Comparison of ENCODE assay signal across 20 cellular contexts in genomic region chr11:69126286-69126685, GRCh38. TPM values are rescaled to one million over a fixed set of nuclear protein-coding genes. Genes with fewer than 3 reads are reported as not detected.
DNase-seq lines count a peak whose midpoint lies in the region; ATAC-seq and TF ChIP-seq lines count a peak whose summit lies in the region.
"Had no signal": no experiment of that assay in that cellular context is flagged by ENCODE, and none has a peak within 500 bp of the region (broad histone marks: within the 10 kb centered on the region; RNA-seq: fewer than 3 reads in every experiment).

No MANE protein-coding gene starts in this region.

- no peak overlapping the region for H4K8ac ChIP-seq in IMR-90 (ENCODE audit: low read depth in 2 of 2, low read length in 2 of 2)

- CTCF ChIA-PET in IMR-90 (lab: Yijun Ruan, JAX) = no interaction called here

- H3K9ac ChIP-seq in IMR-90 (ENCODE audit: low read depth, low read length) = no peak overlapping the region
- H3K9ac ChIP-seq: BLaER1 treated with 17β-estradiol and CSF1 and Interleukin-3, amounts not matched to agents 10 nM and 100 nM had no signal

- H4K91ac ChIP-seq in IMR-90 (ENCODE audit: insufficient read depth, low read depth, low read length) = no peak overlapping the region

- TF ChIP-seq CTCF in IMR-90 (conservative IDR thresholded peaks at IDR 0.05; ENCODE audit: low read depth, low read length) = no peak
- no peak for TF ChIP-seq CTCF in osteoblast (IDR thresholded peaks at IDR 0.05; ENCODE audit: extremely low read depth, low read depth, low read length)

- H3K36me3 ChIP-seq in IMR-90 (ENCODE audit: control insufficient read depth, insufficient read depth, low read length) = no peaks in the 10 kb centered on the region
- no peaks in the 10 kb centered on the region for H3K36me3 ChIP-seq in osteoblast (ENCODE audit: insufficient read depth, low read length)
- H3K36me3 ChIP-seq: BLaER1 treated with 17β-estradiol and CSF1 and Interleukin-3, amounts not matched to agents 10 nM and 100 nM had no signal

- no peaks in the 10 kb centered on the region; the same call in 1 of the 2 replicates for H3K9me3 ChIP-seq in IMR-90 (ENCODE audit: control insufficient read depth, insufficient read depth, low read length)
- peaks cover 6% of the 10 kb centered on the region for H3K9me3 ChIP-seq in osteoblast (ENCODE audit: low read depth, low read length)

- no peak overlapping the region for H2BK20ac ChIP-seq in IMR-90 (ENCODE audit: low read depth, low read length)

- H4K20me1 ChIP-seq in IMR-90 (ENCODE audit: insufficient read depth, low read length) (no peaks in the 10 kb centered on the region), osteoblast (ENCODE audit: insufficient read depth, low read length) (no peaks in the 10 kb centered on the region)

- no peak for ATAC-seq in IMR-90 (ENCODE audit: low read depth)
- no peak for ATAC-seq in HG03571 (IDR thresholded peaks at IDR 0.05; ENCODE audit: unreplicated experiment)
- ATAC-seq: GM12878, GM23338 had no signal

- no peak overlapping the region for H2BK5ac ChIP-seq in IMR-90 (ENCODE audit: low read depth, low read length, poor library complexity, severe bottlenecking)

- POLR2A ChIA-PET in IMR-90 (lab: Charles Lee; ENCODE audit: unreplicated experiment) = no interaction called here

- WGBS in IMR-90 (ENCODE audit: extremely low coverage in 2 of 2, insufficient read length in 1 of 2), 2 experiments = 96% methylated on average over 5 of the region's 12 CpGs; no CpG with 5 or more reads in 1 of the 2 experiments

- peak; percentile 73 for DNase-seq in G401 (ENCODE audit: low spot score)
- DNase-seq in IMR-90 = no peak
- DNase-seq in ecto neural progenitor cell (ENCODE audit: low spot score) = peak; percentile 42
- peak; percentile 48 for DNase-seq in osteoblast (ENCODE audit: insufficient read length, low spot score, missing footprints)
- DNase-seq in NK-92 (lab: John Stamatoyannopoulos, UW; ENCODE audit: unreplicated experiment) = no peak
- no peak for DNase-seq in CD1c-positive myeloid dendritic cell (ENCODE audit: extremely low spot score)
- DNase-seq: COR-L47; HFFc6; NCI-H1417; NCI-H2029 treated with DMSO at 0.1 percent for 48 hours; NCI-H2227 treated with DMSO at 0.1 percent for 48 hours; NCI-H526 treated with DMSO at 0.1 percent for 48 hours; NK-92 treated with Interleukin-12 subunit alpha and Interleukin-12 subunit beta, amount 100 ng/mL, for 24 hours; OCI-M1; T-helper 1 cell had no signal

- BruUV-seq in IMR-90 (replicated peaks; lab: Mats Ljungman, UMichigan) = no TSS peak

- intact Hi-C loops in IMR-90 (cut with micrococcal nuclease) = no loop called here

- H3K14ac ChIP-seq in IMR-90 (replicated peaks; ENCODE audit: low read depth, low read length) = no peak overlapping the region

- H2AFZ ChIP-seq in IMR-90 (replicated peaks; ENCODE audit: low read length, poor library complexity) (peak overlapping the region; percentile 3), osteoblast (ENCODE audit: low read length) (no peak overlapping the region)
- H2AFZ ChIP-seq: GM23338 had no signal

- H3K9me1 ChIP-seq in IMR-90 (ENCODE audit: insufficient read depth, low read length) = peaks cover 11% of the 10 kb centered on the region; the same call in 1 of the 2 replicates

- H2BK120ac ChIP-seq in IMR-90 (ENCODE audit: low read depth, low read length) = no peak overlapping the region

- no peak overlapping the region for H3K27ac ChIP-seq in IMR-90 (ENCODE audit: insufficient read depth, low read length)
- H3K27ac ChIP-seq in osteoblast (ENCODE audit: low read depth, low read length) = no peak overlapping the region
- H3K27ac ChIP-seq: BLaER1 treated with 17β-estradiol and CSF1 and Interleukin-3, amounts not matched to agents 10 nM and 100 nM had no signal

- in situ Hi-C loops in G401 (cut with HindIII; ENCODE audit: low sequenced_read_pairs) (no loop called here), IMR-90 (cut with MboI; ENCODE audit: low sequenced_read_pairs) (no loop called here)

- H3K4me3 ChIP-seq in IMR-90 (ENCODE audit: insufficient read depth, low read depth, low read length) (no peak overlapping the region), osteoblast (ENCODE audit: insufficient read depth, low read length) (no peak overlapping the region)
- H3K4me3 ChIP-seq: BLaER1 treated with 17β-estradiol and CSF1 and Interleukin-3, amounts not matched to agents 10 nM and 100 nM; GM12878; GM23338 had no signal

- no peak for TF ChIP-seq RAD21 in IMR-90 (IDR thresholded peaks at IDR 0.05; ENCODE audit: low read length)

- no peak overlapping the region for H3K18ac ChIP-seq in IMR-90 (ENCODE audit: low read depth, low read length)

- no peaks in the 10 kb centered on the region for H3K79me2 ChIP-seq in osteoblast (ENCODE audit: insufficient read depth, low read length)

- H3K56ac ChIP-seq in IMR-90 (ENCODE audit: extremely low read depth, insufficient read depth, low read length) = no peak overlapping the region

- H3K79me1 ChIP-seq in IMR-90 (ENCODE audit: low read depth in 1 of 2, low read length in 2 of 2) = no peaks in the 10 kb centered on the region

- no peak overlapping the region for H2BK15ac ChIP-seq in IMR-90 (ENCODE audit: low read depth, low read length)

- H2AK5ac ChIP-seq in IMR-90 (ENCODE audit: low read depth, low read length) = no peak overlapping the region

- H4K5ac ChIP-seq in IMR-90 (ENCODE audit: low read depth, low read length) = no peak overlapping the region

- H3K4me1 ChIP-seq in IMR-90 (ENCODE audit: control insufficient read depth, insufficient read depth, low read length) (peaks cover 17% of the 10 kb centered on the region), osteoblast (ENCODE audit: insufficient read depth, low read length) (peaks cover 11% of the 10 kb centered on the region)

- dilution Hi-C loops in IMR-90 (cut with HindIII; ENCODE audit: low sequenced_read_pairs, unreplicated experiment) = no loop called here

- no peak for TF ChIP-seq POLR2A in IMR-90 (IDR thresholded peaks at IDR 0.05; ENCODE audit: low read depth, low read length)

- no peaks in the 10 kb centered on the region for H3K27me3 ChIP-seq in IMR-90 (ENCODE audit: control insufficient read depth, insufficient read depth, low read length)
- H3K27me3 ChIP-seq in osteoblast (ENCODE audit: insufficient read depth, low read length) = no peaks in the 10 kb centered on the region
- H3K27me3 ChIP-seq: BLaER1 treated with 17β-estradiol and CSF1 and Interleukin-3, amounts not matched to agents 10 nM and 100 nM had no signal

- H3K23ac ChIP-seq in IMR-90 (ENCODE audit: low read depth, low read length) = no peak overlapping the region

- H3K4me2 ChIP-seq in IMR-90 (ENCODE audit: low read depth, low read length) (no peak overlapping the region), osteoblast (ENCODE audit: insufficient read depth, low read length) (no peak overlapping the region)
- H3K4me2 ChIP-seq: BLaER1 treated with 17β-estradiol and CSF1 and Interleukin-3, amounts not matched to agents 10 nM and 100 nM; GM23338 had no signal

- no peak overlapping the region for H3K4ac ChIP-seq in IMR-90 (ENCODE audit: low read depth, low read length)

- H2AK9ac ChIP-seq in IMR-90 (replicated peaks; ENCODE audit: low read depth, low read length, poor library complexity) = no peak overlapping the region

TF ChIP-seq in IMR-90, 13 proteins besides CTCF, POLR2A, EP300 and RAD21:
- TF ChIP-seq ELK1 (IDR thresholded peaks at IDR 0.05; ENCODE audit: borderline replicate concordance, low read depth, low read length) = no peak
- no peak for TF ChIP-seq MXI1 (IDR thresholded peaks at IDR 0.05; ENCODE audit: borderline replicate concordance, low read depth, low read length)
- TF ChIP-seq USF2 (IDR thresholded peaks at IDR 0.05; ENCODE audit: low read depth, low read length) = no peak
- no peak for TF ChIP-seq SMC3 (IDR thresholded peaks at IDR 0.05; ENCODE audit: low read depth, low read length)
- TF ChIP-seq CEBPB (IDR thresholded peaks at IDR 0.05; ENCODE audit: low read depth, low read length) = no peak
- no peak for TF ChIP-seq BHLHE40 (IDR thresholded peaks at IDR 0.05; ENCODE audit: low read depth, low read length)
- TF ChIP-seq MAFK (IDR thresholded peaks at IDR 0.05; ENCODE audit: low read depth, low read length) = no peak
- TF ChIP-seq MAZ (IDR thresholded peaks at IDR 0.05; ENCODE audit: borderline replicate concordance, low read depth, low read length) = no peak
- TF ChIP-seq NFE2L2 (IDR thresholded peaks at IDR 0.05; ENCODE audit: low read depth, low read length) = no peak
- TF ChIP-seq CHD1 (IDR thresholded peaks at IDR 0.05; ENCODE audit: low read depth, low read length) = no peak
- no peak for TF ChIP-seq RCOR1 (IDR thresholded peaks at IDR 0.05; ENCODE audit: insufficient replicate concordance, low read length)
- TF ChIP-seq RFX5 (IDR thresholded peaks at IDR 0.05; ENCODE audit: low read depth, low read length) = no peak
- TF ChIP-seq FOS (IDR thresholded peaks at IDR 0.05; ENCODE audit: low read depth, low read length) = no peak

RNA-seq across cellular contexts. Expression of gene SMIM38, which starts 29.4 kb away (rescaled TPM):
- not detected in 2 replicates for total RNA-seq in G401 (2014; rRNA removed; shearing (Covaris generic))
- under 0.01 and 0.28 TPM in 2 replicates for total RNA-seq in IMR-90 (2012; rRNA removed)
- polyA plus RNA-seq in IMR-90 (2012; rRNA removed) = 0.05 and 0.07 TPM in 2 replicates
- 0.02 and 0.03 TPM in 2 replicates for polyA plus RNA-seq in IMR-90 (2012; cell fraction: cytosol; rRNA removed)
- 0.56 and 0.64 TPM in 2 replicates for polyA plus RNA-seq in IMR-90 (2012; cell fraction: nucleus; rRNA removed; ENCODE audit: low replicate concordance)
- total RNA-seq in osteoblast = under 0.01 and 0.29 TPM in 2 replicates
- total RNA-seq: HFFc6, LHCN-M2 had no signal
- polyA plus RNA-seq: GM23338 had no signal

Comparison
In these comparisons a context has a peak if more than half of its experiments do, and no peak if none do; other contexts are left out.
1. DNase-seq: peak in G401 (single experiment), ecto neural progenitor cell (single experiment) and osteoblast (single experiment); none in IMR-90 (single experiment), NK-92 (single experiment) and CD1c-positive myeloid dendritic cell (single experiment).